8 cellular contexts compared by ENCODE assay signal in the genomic region with DNA sequence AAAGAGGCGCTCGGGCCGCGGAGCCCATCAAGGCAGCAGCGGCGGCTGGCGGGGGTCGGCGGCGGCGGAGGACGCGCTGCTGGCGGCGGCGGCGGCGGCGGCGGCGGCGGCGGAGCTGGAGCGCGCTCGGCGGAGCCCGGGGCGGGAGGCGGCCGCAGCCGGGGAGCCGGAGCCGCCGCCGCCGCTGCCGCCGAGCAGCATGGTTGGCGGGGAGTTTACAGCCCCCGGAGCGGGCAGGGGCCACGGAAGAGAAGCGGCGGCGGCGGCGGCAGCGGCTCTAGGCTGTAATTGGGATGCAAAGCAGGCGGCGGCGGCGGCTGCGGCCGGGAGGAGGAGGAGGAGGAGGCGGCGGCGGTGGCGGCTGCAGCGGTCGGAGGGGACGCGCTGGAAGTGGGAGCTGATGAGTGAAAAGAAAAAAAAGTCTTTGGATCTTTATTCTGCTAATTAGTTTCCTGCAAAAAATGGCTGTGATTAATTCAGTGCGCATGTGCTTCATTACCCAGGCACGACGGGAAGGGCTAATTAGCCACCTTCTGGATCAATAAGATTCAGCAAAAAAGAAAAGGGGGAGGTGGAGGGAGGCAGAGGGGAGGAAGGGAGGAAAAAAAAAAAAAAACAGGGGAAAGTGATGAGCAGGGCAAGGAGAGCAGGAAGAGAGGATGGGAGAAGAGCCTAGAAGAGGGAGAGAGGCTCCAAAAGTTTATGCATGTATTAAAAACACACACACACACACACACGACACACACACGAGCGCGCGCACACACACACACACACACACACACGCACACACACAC. TPM values are rescaled to one million over a fixed set of nuclear protein-coding genes. Genes with fewer than 3 reads are reported as not detected.
DNase-seq lines count a peak whose midpoint lies in the region; ATAC-seq, FAIRE-seq and TF ChIP-seq lines count a peak whose summit lies in the region.

No MANE protein-coding gene starts in this region.

- peak overlapping the region; percentile 29 to 79 (median 64) for H3K4me3 ChIP-seq in dorsolateral prefrontal cortex
- peak overlapping the region; percentile 65 for H3K4me3 ChIP-seq in mesodermal cell (ENCODE audit: extremely low read depth, insufficient read depth, low read length, poor library complexity, severe bottlenecking)
- peak overlapping the region; percentile 71 for H3K4me3 ChIP-seq in upper lobe of right lung

- peak in 1 of 56 donors; percentile 2 for TF ChIP-seq CTCF in dorsolateral prefrontal cortex (IDR thresholded peaks at IDR 0.05 in 54 of 56, conservative IDR thresholded peaks at IDR 0.05 in 2 of 56; ENCODE audit: low read depth in 1 of 56, partially characterized antibody in 56 of 56)
- no peak for TF ChIP-seq CTCF in upper lobe of right lung (IDR thresholded peaks at IDR 0.05)

- intact Hi-C loops in dorsolateral prefrontal cortex (cut with DNase I), result no loop called here
- intact Hi-C loops in upper lobe of right lung (cut with DNase I), result no loop called here

- DNase-seq in COLO668 (lab: John Stamatoyannopoulos, UW; ENCODE audit: unreplicated experiment) (peak; percentile 77), GM19238 (ENCODE audit: insufficient read length, low spot score) (peak; percentile 52), RCC 7860 (ENCODE audit: low spot score) (peak; percentile 18), dorsolateral prefrontal cortex (no peak), upper lobe of right lung (peak; percentile 80), inferior parietal cortex (ENCODE audit: extremely low spot score) (no peak)

- H3K36me3 ChIP-seq in mesodermal cell (ENCODE audit: control insufficient read depth, insufficient read depth, low read length), result no peaks in the 10 kb centered on the region
- no peaks in the 10 kb centered on the region for H3K36me3 ChIP-seq in upper lobe of right lung

- peaks cover 43% of the 10 kb centered on the region for H3K4me1 ChIP-seq in mesodermal cell (ENCODE audit: control insufficient read depth, insufficient read depth, low read length, poor library complexity, severe bottlenecking)
- H3K4me1 ChIP-seq in upper lobe of right lung, result peaks cover 33% of the 10 kb centered on the region

- FAIRE-seq in RCC 7860 (lab: Jason Lieb, UNC), result no peak

- WGBS in mesodermal cell (ENCODE audit: insufficient coverage in 2 of 2), 2 experiments, result 0 to 1% methylated on average over 16 to 28 of the region's 72 CpGs

- H3K27ac ChIP-seq in dorsolateral prefrontal cortex (peak overlapping the region in 55 of 59 donors; percentile 33 to 96 (median 81)), mesodermal cell (ENCODE audit: low read depth, low read length, severe bottlenecking) (peak overlapping the region; percentile 51), upper lobe of right lung (peak overlapping the region; percentile 86)

- peaks cover 0 to 51% (median 37%) of the 10 kb centered on the region in 45 donors for H3K27me3 ChIP-seq in dorsolateral prefrontal cortex
- H3K27me3 ChIP-seq in upper lobe of right lung, result peaks cover 14% of the 10 kb centered on the region

- H3K9me3 ChIP-seq in mesodermal cell (ENCODE audit: control insufficient read depth, low read length), result no peaks in the 10 kb centered on the region
- no peaks in the 10 kb centered on the region for H3K9me3 ChIP-seq in upper lobe of right lung

- ATAC-seq in HG03439 (IDR thresholded peaks at IDR 0.05; ENCODE audit: unreplicated experiment), result peak; percentile 36
- peak; percentile 25 for ATAC-seq in upper lobe of right lung

RNA-seq across cellular contexts. Expression of a gene that starts 10.9 kb away (rescaled TPM):
- total RNA-seq in dorsolateral prefrontal cortex (10 to 100 TPM in 109 of 120 experiments, 1 to 10 TPM in 11; 7.3 to 24.4 (median 13.4) TPM), upper lobe of right lung (29.0 TPM)
- polyA plus RNA-seq in mesodermal cell (2013, experiment 1 of 2), result 5.9 TPM
- polyA plus RNA-seq in mesodermal cell (2013, experiment 2 of 2), result 4.4 TPM

Comparison
In these comparisons a context has a peak if more than half of its experiments do, and no peak if none do; other contexts are left out.
1. DNase-seq: peak in COLO668 (single experiment), GM19238 (single experiment), RCC 7860 (single experiment) and upper lobe of right lung (single experiment); none in dorsolateral prefrontal cortex (0 of 10) and inferior parietal cortex (single experiment).
2. Peak in every context shown above with its lines, with median percentiles within 50 percentile points of each other: H3K27ac ChIP-seq and H3K4me3 ChIP-seq.